1 cellular context compared by ENCODE assay signal in the genomic region with DNA sequence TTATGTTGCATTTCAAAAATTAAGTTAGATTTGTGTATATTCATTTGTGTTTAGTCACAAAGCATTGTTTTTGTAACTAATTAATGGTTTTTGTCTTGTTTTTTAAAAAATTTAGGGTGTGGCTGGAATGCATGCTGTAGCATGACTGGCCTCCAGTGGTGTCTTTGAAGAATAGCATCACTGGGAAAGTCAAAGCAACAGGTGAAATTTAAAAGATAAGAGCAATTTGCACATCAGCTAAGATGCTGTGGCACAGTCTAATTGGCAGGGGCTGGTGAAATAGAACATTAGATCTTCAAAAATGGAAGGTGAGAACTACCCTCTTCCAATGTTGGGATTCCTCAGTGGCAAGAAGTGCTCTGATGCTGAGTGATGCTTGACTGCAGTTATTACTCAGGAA.
TF ChIP-seq lines count a peak whose summit lies in the region.

No MANE protein-coding gene starts in this region.

TF ChIP-seq in GM12878, 131 proteins besides CTCF, POLR2A, EP300 and RAD21:
- no peak for TF ChIP-seq NFYA (IDR thresholded peaks at IDR 0.05; ENCODE audit: borderline replicate concordance, low read depth, low read length)
- TF ChIP-seq ZBED1 (IDR thresholded peaks at IDR 0.05; ENCODE audit: borderline replicate concordance), result no peak
- TF ChIP-seq EED (IDR thresholded peaks at IDR 0.05; ENCODE audit: low read depth), result no peak
- peak; percentile 44; the same call in 1 of the 2 replicates for TF ChIP-seq SMC3 (IDR thresholded peaks at IDR 0.05; ENCODE audit: borderline replicate concordance, low read length)
- TF ChIP-seq BMI1 (IDR thresholded peaks at IDR 0.05; ENCODE audit: borderline replicate concordance), result no peak
